ENCODE assay signal across 8 cellular contexts in the genomic region with DNA sequence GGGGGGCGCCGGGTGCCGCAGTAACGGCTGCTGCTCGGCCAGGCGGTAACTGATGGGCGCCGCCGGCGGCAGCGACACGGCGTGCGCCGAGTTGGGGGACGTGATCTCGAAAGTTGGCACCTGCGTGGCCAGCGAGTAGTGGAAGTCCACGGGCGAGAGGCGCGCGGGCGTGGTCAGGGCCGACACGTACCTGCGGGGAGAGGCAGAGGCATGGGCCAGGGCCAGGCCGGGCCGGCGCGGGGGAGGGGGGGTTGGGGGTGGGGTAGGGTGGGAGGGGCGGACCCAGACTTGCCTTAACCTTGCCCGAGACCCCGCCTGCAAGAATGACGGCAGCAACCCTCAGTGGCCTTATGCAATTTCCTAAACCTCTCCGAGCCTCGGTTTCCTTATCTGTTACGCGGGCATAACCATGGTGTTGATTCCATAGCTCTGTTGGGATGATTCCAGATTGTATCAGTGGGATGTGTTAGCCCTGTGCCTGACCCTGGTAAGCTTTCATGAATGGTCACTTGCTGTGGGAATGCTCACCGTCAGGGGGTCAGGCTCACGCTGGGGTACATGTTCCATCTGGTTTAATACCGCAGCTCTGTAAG. TPM values are rescaled to one million over a fixed set of nuclear protein-coding genes. Genes with fewer than 3 reads are reported as not detected.
DNase-seq lines count a peak whose midpoint lies in the region; ATAC-seq and TF ChIP-seq lines count a peak whose summit lies in the region.

No MANE protein-coding gene starts in this region.

- TF ChIP-seq POLR2A in esophagus squamous epithelium (IDR thresholded peaks at IDR 0.05) (no peak), prostate gland (IDR thresholded peaks at IDR 0.05) (no peak)

- ATAC-seq in activated CD4-positive, CD25-positive, alpha-beta regulatory T cell treated with anti-CD3 and anti-CD28 coated beads, Interleukin-2, amount 50 U/mL, for 24 hours = peak; percentile 2 to 7
- ATAC-seq in HG03571 (IDR thresholded peaks at IDR 0.05; ENCODE audit: unreplicated experiment) (no peak), GM18873 (IDR thresholded peaks at IDR 0.05; ENCODE audit: low FRiP score, unreplicated experiment) (no peak)

- H3K4me1 ChIP-seq in esophagus squamous epithelium (peaks cover 0 to 29% (median 0%) of the 10 kb centered on the region in 3 donors), prostate gland (replicated peaks) (no peaks in the 10 kb centered on the region)

- DNase-seq in activated CD4-positive, CD25-positive, alpha-beta regulatory T cell treated with anti-CD3 and anti-CD28 coated beads, Interleukin-2, amount 50 U/mL, for 72 hours = no peak
- DNase-seq in activated CD4-positive, alpha-beta T cell treated with anti-CD3 and anti-CD28 coated beads, Interleukin-2, amount 50 U/mL, for 1 hour = peak; percentile 21
- DNase-seq in esophagus squamous epithelium (lab: John Stamatoyannopoulos, UW) (no peak), prostate gland (ENCODE audit: low spot score) (no peak), glomerular visceral epithelial cell (ENCODE audit: extremely low spot score) (no peak)

- 64 to 74% methylated on average over 7 to 14 of the region's 43 CpGs for WGBS in esophagus squamous epithelium, 2 donors
- WGBS in prostate gland = 46% methylated on average over 39 of the region's 43 CpGs

- no peaks in the 10 kb centered on the region for H3K9me3 ChIP-seq in esophagus squamous epithelium
- H3K9me3 ChIP-seq in prostate gland = no peaks in the 10 kb centered on the region

- H3K27ac ChIP-seq in esophagus squamous epithelium (peak overlapping the region in 3 of 4 donors; percentile 51 to 82 (median 81)), prostate gland (peak overlapping the region; percentile 46 to 54)

- H3K4me3 ChIP-seq in esophagus squamous epithelium (peak overlapping the region; percentile 39 to 76 (median 50)), prostate gland (peak overlapping the region; percentile 36 to 44)

- TF ChIP-seq CTCF in esophagus squamous epithelium (IDR thresholded peaks at IDR 0.05) (no peak), prostate gland (IDR thresholded peaks at IDR 0.05) (no peak)

- H3K27me3 ChIP-seq in esophagus squamous epithelium (peaks cover 0 to 19% (median 0%) of the 10 kb centered on the region in 4 donors), prostate gland (replicated peaks; ENCODE audit: insufficient read depth) (no peaks in the 10 kb centered on the region)

- intact Hi-C loops in esophagus squamous epithelium (cut with DNase I) (no loop called here), prostate gland (cut with DNase I) (loop anchor here (5.0 kb wide), 1 partner anchor 119 kb away; no protein-coding TSS in a partner anchor)

- H3K36me3 ChIP-seq in esophagus squamous epithelium (no peaks in the 10 kb centered on the region), prostate gland (no peaks in the 10 kb centered on the region)

RNA-seq across cellular contexts. Expression of a gene that starts 53.0 kb away (rescaled TPM):
- total RNA-seq in esophagus squamous epithelium = not detected
- total RNA-seq in prostate gland = under 1 TPM; 0.46 to 0.74 TPM

Comparison
In these comparisons a context has a peak if more than half of its experiments do, and no peak if none do; other contexts are left out.
1. ATAC-seq: peak in activated CD4-positive, CD25-positive, alpha-beta regulatory T cell treated with anti-CD3 and anti-CD28 coated beads, Interleukin-2, amount 50 U/mL, for 24 hours (2 of 2); none in HG03571 (single experiment) and GM18873 (single experiment).